11 cellular contexts compared by ENCODE assay signal in genomic region chr1:12125422-12126355, GRCh38. TPM values are rescaled to one million over a fixed set of nuclear protein-coding genes. Genes with fewer than 3 reads are reported as not detected.
DNase-seq lines count a peak whose midpoint lies in the region; ATAC-seq and TF ChIP-seq lines count a peak whose summit lies in the region.
"Had no signal": no experiment of that assay in that cellular context is flagged by ENCODE, and none has a peak within 500 bp of the region (broad histone marks: within the 10 kb centered on the region; RNA-seq: fewer than 3 reads in every experiment).

No MANE protein-coding gene starts in this region.

- H3K36me3 ChIP-seq in right lobe of liver (no peaks in the 10 kb centered on the region), testis (ENCODE audit: low read depth, missing control alignments) (no peaks in the 10 kb centered on the region)

- DNase-seq in activated CD8-positive, alpha-beta memory T cell treated with anti-CD3 and anti-CD28 coated beads, Interleukin-2, amount 10 ng/mL, durations not matched to agents 7 days and 5 days, result no peak
- DNase-seq in activated CD8-positive, alpha-beta memory T cell treated with anti-CD3 and anti-CD28 coated beads for 24 hours, result no peak
- DNase-seq in right lobe of liver (peak in 1 of 3 donors; percentile 58), testis (peak; percentile 40), NCI-H2171 (lab: John Stamatoyannopoulos, UW) (no peak), substantia nigra (lab: John Stamatoyannopoulos, UW) (no peak)

- WGBS in right lobe of liver (ENCODE audit: insufficient coverage, low coverage, low lambda C conversion rate, missing lambda C conversion rate), result 48% methylated on average over 4 of the region's 24 CpGs
- 70 to 78% methylated on average over 24 of the region's 24 CpGs for WGBS in testis, 2 donors

- intact Hi-C loops in right lobe of liver (cut with DNase I), result loop anchor here in 1 of 2 donors (2.0 kb wide), 1 partner anchor 83 kb away; no protein-coding TSS in a partner anchor
- intact Hi-C loops in testis (cut with DNase I; ENCODE audit: low total_unique reads), result loop anchor here (5.0 kb wide), 1 partner anchor 82 kb away; no protein-coding TSS in a partner anchor

- H3K9me3 ChIP-seq in right lobe of liver, result no peaks in the 10 kb centered on the region
- no peaks in the 10 kb centered on the region for H3K9me3 ChIP-seq in testis

- H3K36me3 Mint-ChIP-seq in activated CD8-positive, alpha-beta memory T cell treated with anti-CD3 and anti-CD28 coated beads, Interleukin-2, amount 10 ng/mL, durations not matched to agents 7 days and 5 days, result peaks cover 4% of the 10 kb centered on the region
- H3K36me3 Mint-ChIP-seq in activated T-helper 17 cell treated with anti-CD3 and anti-CD28 coated beads, Interleukin-2, amount 50 U/mL, for 72 hours (ENCODE audit: low read depth), result peaks cover 25% of the 10 kb centered on the region

- CTCF ChIA-PET in activated CD8-positive, alpha-beta memory T cell treated with anti-CD3 and anti-CD28 coated beads, Interleukin-2, amount 10 ng/mL, durations not matched to agents 7 days and 5 days (lab: Charles Lee), result interaction anchor here (0.6 to 12.3 kb wide), 55 partner anchors 8 to 533 kb away, joined by 3 to 296 read pairs (median 10); partner anchors contain the start of genes MIIP and VPS13D

- peak; percentile 22 for ATAC-seq in activated CD8-positive, alpha-beta memory T cell treated with anti-CD3 and anti-CD28 coated beads, Interleukin-2, amount 10 ng/mL, durations not matched to agents 7 days and 5 days
- ATAC-seq in activated T-helper 17 cell treated with anti-CD3 and anti-CD28 coated beads, Interleukin-2, amount 50 U/mL, for 72 hours (replicated peaks), result no peak
- peak; percentile 9 to 35 (median 26) for ATAC-seq in right lobe of liver
- ATAC-seq in GM21515 (IDR thresholded peaks at IDR 0.05; ENCODE audit: unreplicated experiment), result no peak

- H3K4me3 Mint-ChIP-seq in activated CD8-positive, alpha-beta memory T cell treated with anti-CD3 and anti-CD28 coated beads, Interleukin-2, amount 10 ng/mL, durations not matched to agents 7 days and 5 days, result no peak overlapping the region
- H3K4me3 Mint-ChIP-seq in activated T-helper 17 cell treated with anti-CD3 and anti-CD28 coated beads, Interleukin-2, amount 50 U/mL, for 72 hours, result peak overlapping the region; percentile 59
- H3K4me3 Mint-ChIP-seq: activated T-cell treated with anti-CD3 and anti-CD28 coated beads, Interleukin-2, amount 50 U/mL, for 4 hours had no signal

- H3K9me3 Mint-ChIP-seq in activated CD8-positive, alpha-beta memory T cell treated with anti-CD3 and anti-CD28 coated beads, Interleukin-2, amount 10 ng/mL, durations not matched to agents 7 days and 5 days (ENCODE audit: low read depth), result no peaks in the 10 kb centered on the region
- H3K9me3 Mint-ChIP-seq in activated T-helper 17 cell treated with anti-CD3 and anti-CD28 coated beads, Interleukin-2, amount 50 U/mL, for 72 hours, result no peaks in the 10 kb centered on the region
- H3K9me3 Mint-ChIP-seq: activated T-cell treated with anti-CD3 and anti-CD28 coated beads, Interleukin-2, amount 50 U/mL, for 4 hours had no signal

- no peaks in the 10 kb centered on the region for H3K27me3 Mint-ChIP-seq in activated CD8-positive, alpha-beta memory T cell treated with anti-CD3 and anti-CD28 coated beads, Interleukin-2, amount 10 ng/mL, durations not matched to agents 7 days and 5 days
- H3K27me3 Mint-ChIP-seq in activated T-helper 17 cell treated with anti-CD3 and anti-CD28 coated beads, Interleukin-2, amount 50 U/mL, for 72 hours, result no peaks in the 10 kb centered on the region

- H3K4me3 ChIP-seq in right lobe of liver (no peak overlapping the region), testis (no peak overlapping the region)
- H3K4me3 ChIP-seq: SK-N-MC had no signal

- H3K4me1 ChIP-seq in right lobe of liver (peaks cover 0 to 18% (median 7%) of the 10 kb centered on the region in 4 donors), testis (peaks cover 9% of the 10 kb centered on the region)

- TF ChIP-seq POLR2A in right lobe of liver (IDR thresholded peaks at IDR 0.05), result no peak
- TF ChIP-seq POLR2A in testis (IDR thresholded peaks at IDR 0.05), result no peak

- no peak for TF ChIP-seq CTCF in right lobe of liver (IDR thresholded peaks at IDR 0.05)
- TF ChIP-seq CTCF in testis (IDR thresholded peaks at IDR 0.05), result no peak

- no peak overlapping the region for H3K27ac ChIP-seq in right lobe of liver
- H3K27ac ChIP-seq in testis, result peak overlapping the region in 1 of 2 donors; percentile 30
- H3K27ac ChIP-seq in substantia nigra (ENCODE audit: low read depth, low read length, poor library complexity, severe bottlenecking), result no peak overlapping the region
- H3K27ac ChIP-seq: SK-N-MC had no signal

- peaks cover 17% of the 10 kb centered on the region for H3K4me1 Mint-ChIP-seq in activated CD8-positive, alpha-beta memory T cell treated with anti-CD3 and anti-CD28 coated beads, Interleukin-2, amount 10 ng/mL, durations not matched to agents 7 days and 5 days
- peaks cover 47% of the 10 kb centered on the region for H3K4me1 Mint-ChIP-seq in activated T-helper 17 cell treated with anti-CD3 and anti-CD28 coated beads, Interleukin-2, amount 50 U/mL, for 72 hours

- H3K27ac Mint-ChIP-seq in activated CD8-positive, alpha-beta memory T cell treated with anti-CD3 and anti-CD28 coated beads, Interleukin-2, amount 10 ng/mL, durations not matched to agents 7 days and 5 days, result peak overlapping the region; percentile 22
- H3K27ac Mint-ChIP-seq in activated T-helper 17 cell treated with anti-CD3 and anti-CD28 coated beads, Interleukin-2, amount 50 U/mL, for 72 hours, result peak overlapping the region; percentile 85

- H3K27me3 ChIP-seq in right lobe of liver (no peaks in the 10 kb centered on the region), testis (no peaks in the 10 kb centered on the region)

RNA-seq across cellular contexts. Expression of gene TNFRSF1B, which starts 41.1 kb away (rescaled TPM):
- total RNA-seq in activated CD8-positive, alpha-beta memory T cell treated with anti-CD3 and anti-CD28 coated beads, Interleukin-2, amount 10 ng/mL, durations not matched to agents 7 days and 5 days, result 100 to 1,000 TPM; 294 to 370 TPM
- 100 to 1,000 TPM; 291 to 379 TPM for total RNA-seq in activated T-helper 17 cell treated with anti-CD3 and anti-CD28 coated beads, Interleukin-2, amount 50 U/mL, for 72 hours
- 10 to 100 TPM; 12.9 to 56.9 (median 26.5) TPM for total RNA-seq in right lobe of liver
- 1 to 10 TPM; 7.7 to 8.0 TPM for total RNA-seq in testis
- 10.6 TPM for polyA plus RNA-seq in testis (ENCODE audit: insufficient read depth, low read depth, low replicate concordance)
- polyA plus RNA-seq: neural cell had no signal

Comparison
In these comparisons a context has a peak if more than half of its experiments do, and no peak if none do; other contexts are left out.
1. ATAC-seq: peak in activated CD8-positive, alpha-beta memory T cell treated with anti-CD3 and anti-CD28 coated beads, Interleukin-2, amount 10 ng/mL, durations not matched to agents 7 days and 5 days (single experiment) and right lobe of liver (4 of 4); none in activated T-helper 17 cell treated with anti-CD3 and anti-CD28 coated beads, Interleukin-2, amount 50 U/mL, for 72 hours (single experiment) and GM21515 (single experiment).
2. RNA of gene TNFRSF1B, which starts 41.1 kb away (total RNA-seq): 291 to 379 TPM in activated T-helper 17 cell treated with anti-CD3 and anti-CD28 coated beads, Interleukin-2, amount 50 U/mL, for 72 hours and 294 to 370 TPM in activated CD8-positive, alpha-beta memory T cell treated with anti-CD3 and anti-CD28 coated beads, Interleukin-2, amount 10 ng/mL, durations not matched to agents 7 days and 5 days; 12.9 to 56.9 TPM in right lobe of liver and 7.7 to 8.0 TPM in testis; every median in the first group is over 4 times any median in the second.